ENCODE assay signal across 1 cellular context in genomic region chr11:33736148-33736809, GRCh38.
TF ChIP-seq lines count a peak whose summit lies in the region.

CD59 (minus strand) TSS chr11:33736423; CDS start chr11:33722445, 13,978 bp downstream.

TF ChIP-seq in HepG2, 621 proteins besides CTCF, POLR2A, EP300 and RAD21 (continued from another document and continues in another):
- no peak for TF ChIP-seq ZNF407 (CRISPR knock-in tag; IDR thresholded peaks at IDR 0.05; ENCODE audit: not compliant biosample characterization)
- no peak; the same call in 1 of the 2 replicates for TF ChIP-seq ZNF605 (CRISPR knock-in tag; IDR thresholded peaks at IDR 0.05)
- no peak for TF ChIP-seq GMEB2 (CRISPR knock-in tag; IDR thresholded peaks at IDR 0.05; ENCODE audit: low read depth)
- TF ChIP-seq ZNF503 (CRISPR knock-in tag; IDR thresholded peaks at IDR 0.05), result no peak
- no peak for TF ChIP-seq MTF1 (CRISPR knock-in tag; IDR thresholded peaks at IDR 0.05)
- TF ChIP-seq FUBP1 (CRISPR knock-in tag; IDR thresholded peaks at IDR 0.05; ENCODE audit: borderline replicate concordance), result no peak
- peak; percentile 55; the same call in 1 of the 2 replicates for TF ChIP-seq ZNF350 (CRISPR knock-in tag; IDR thresholded peaks at IDR 0.05; ENCODE audit: borderline replicate concordance, low read depth)
- TF ChIP-seq HDAC2 (CRISPR knock-in tag; IDR thresholded peaks at IDR 0.05), result no peak
- 0 out of 2 replicates have a peak, but pooled peaks have one; percentile 36 for TF ChIP-seq REPIN1 (CRISPR knock-in tag; IDR thresholded peaks at IDR 0.05; ENCODE audit: borderline replicate concordance, low read depth)
- no peak for TF ChIP-seq MIER2 (CRISPR knock-in tag; IDR thresholded peaks at IDR 0.05)
- no peak for TF ChIP-seq ZBTB39 (CRISPR knock-in tag; IDR thresholded peaks at IDR 0.05)
- TF ChIP-seq ZNF644 (CRISPR knock-in tag; IDR thresholded peaks at IDR 0.05; ENCODE audit: low read depth), result 0 out of 2 replicates have a peak, but pooled peaks have one; percentile 4
- 0 out of 2 replicates have a peak, but pooled peaks have one; percentile 29 for TF ChIP-seq SATB2 (CRISPR knock-in tag; IDR thresholded peaks at IDR 0.05)
- TF ChIP-seq TCF7 (IDR thresholded peaks at IDR 0.05; ENCODE audit: low read depth), result no peak
- peak; percentile 52 for TF ChIP-seq POGK (CRISPR knock-in tag; conservative IDR thresholded peaks at IDR 0.05)
- no peak for TF ChIP-seq ZBTB44 (CRISPR knock-in tag; IDR thresholded peaks at IDR 0.05)
- 0 out of 2 replicates have a peak, but pooled peaks have one; percentile 16 for TF ChIP-seq ZNF354B (CRISPR knock-in tag; IDR thresholded peaks at IDR 0.05)
- no peak for TF ChIP-seq HNF4G (IDR thresholded peaks at IDR 0.05; ENCODE audit: borderline replicate concordance, low read depth, low read length)
- TF ChIP-seq HNF4G (CRISPR knock-in tag; IDR thresholded peaks at IDR 0.05; ENCODE audit: borderline replicate concordance, low read depth), result no peak
- no peak for TF ChIP-seq STAT5B (CRISPR knock-in tag; IDR thresholded peaks at IDR 0.05)
- no peak for TF ChIP-seq JUND (CRISPR knock-in tag; IDR thresholded peaks at IDR 0.05)
- TF ChIP-seq SMYD3 (CRISPR knock-in tag; IDR thresholded peaks at IDR 0.05), result no peak
- peak; percentile 27; the same call in 1 of the 2 replicates for TF ChIP-seq ZNF543 (CRISPR knock-in tag; IDR thresholded peaks at IDR 0.05)
- no peak for TF ChIP-seq CCAR2 (optimal IDR thresholded peaks at IDR 0.05; ENCODE audit: low read depth, low read length)
- TF ChIP-seq HHEX (CRISPR knock-in tag; IDR thresholded peaks at IDR 0.05), result no peak
- peak; percentile 52; the same call in 1 of the 2 replicates for TF ChIP-seq PHF20 (CRISPR knock-in tag; IDR thresholded peaks at IDR 0.05)
- TF ChIP-seq KMT2A (CRISPR knock-in tag; IDR thresholded peaks at IDR 0.05), result peak; percentile 83; the same call in 1 of the 2 replicates
- no peak; the same call in 1 of the 2 replicates for TF ChIP-seq FOXA3 (CRISPR knock-in tag; IDR thresholded peaks at IDR 0.05)
- 0 out of 2 replicates have a peak, but pooled peaks have one; percentile 26 for TF ChIP-seq ZNF441 (CRISPR knock-in tag; IDR thresholded peaks at IDR 0.05; ENCODE audit: borderline replicate concordance)
- TF ChIP-seq IRF2 (CRISPR knock-in tag; IDR thresholded peaks at IDR 0.05), result no peak
- no peak for TF ChIP-seq ZNF12 (CRISPR knock-in tag; IDR thresholded peaks at IDR 0.05)
- TF ChIP-seq MAFK (conservative IDR thresholded peaks at IDR 0.05 in 1 of 2, IDR thresholded peaks at IDR 0.05 in 1 of 2; ENCODE audit: low read length in 2 of 2), result no peak
- peak; percentile 41; the same call in 1 of the 2 replicates for TF ChIP-seq ZGPAT (CRISPR knock-in tag; IDR thresholded peaks at IDR 0.05)
